In genomic region chr4:169492436-169493163, GRCh38 we compare ENCODE assay signal across 8 cellular contexts.
A peak's percentile ranks its signal among the peaks of the same experiment; 100 is the strongest.
DNase-seq lines count a peak whose midpoint lies in the region; ATAC-seq and TF ChIP-seq lines count a peak whose summit lies in the region.

No MANE protein-coding gene starts in this region.

- WGBS in endodermal cell (ENCODE audit: insufficient coverage in 1 of 2, insufficient read length in 1 of 2), 2 experiments, result 67 to 90% methylated on average over 8 to 10 of the region's 10 CpGs

- H3K27me3 Mint-ChIP-seq in endodermal cell (ENCODE audit: insufficient read depth), result no peaks in the 10 kb centered on the region
- no peaks in the 10 kb centered on the region for H3K27me3 Mint-ChIP-seq in nephron (ENCODE audit: low read depth)

- DNase-seq in Right ventricle myocardium superior, result no peak
- no peak for DNase-seq in right atrium auricular region (ENCODE audit: low spot score)
- peak; percentile 6 for DNase-seq in HS-5 (ENCODE audit: low read depth)
- DNase-seq in SKM-1 (lab: John Stamatoyannopoulos, UW; ENCODE audit: unreplicated experiment), result peak; percentile 19
- DNase-seq in endodermal cell, result peak; percentile 80
- no peak for DNase-seq in effector CD4-positive, alpha-beta T cell

- H3K36me3 ChIP-seq in right atrium auricular region (no peaks in the 10 kb centered on the region), endodermal cell (ENCODE audit: control insufficient read depth, insufficient read depth, low read length) (peaks cover 7% of the 10 kb centered on the region)

- peaks cover 0 to 11% of the 10 kb centered on the region in 2 donors for H3K9me3 ChIP-seq in right atrium auricular region
- H3K9me3 ChIP-seq in endodermal cell (ENCODE audit: control insufficient read depth, low read length), result peaks cover 23% of the 10 kb centered on the region

- H3K27ac Mint-ChIP-seq in endodermal cell (no peak overlapping the region), nephron (no peak overlapping the region)

- H3K36me3 Mint-ChIP-seq in endodermal cell (ENCODE audit: low read depth) (peaks cover 29% of the 10 kb centered on the region), nephron (ENCODE audit: low read depth) (peaks cover 48% of the 10 kb centered on the region)

- H3K4me3 ChIP-seq in right atrium auricular region, result no peak overlapping the region
- no peak overlapping the region for H3K4me3 ChIP-seq in endodermal cell (ENCODE audit: low read length)

- no peak overlapping the region for H3K27ac ChIP-seq in right atrium auricular region
- no peak overlapping the region for H3K27ac ChIP-seq in endodermal cell (ENCODE audit: low read depth, low read length)

- intact Hi-C loops in Right ventricle myocardium superior (cut with DNase I), result no loop called here

- H3K9me3 Mint-ChIP-seq in endodermal cell (peaks cover 34% of the 10 kb centered on the region), nephron (peaks cover 33% of the 10 kb centered on the region)

- no peak overlapping the region for H3K9ac ChIP-seq in endodermal cell (ENCODE audit: extremely low read depth, low read length, poor library complexity, severe bottlenecking)

- no peak overlapping the region for H3K4me3 Mint-ChIP-seq in endodermal cell
- H3K4me3 Mint-ChIP-seq in nephron, result no peak overlapping the region

- H3K4me1 Mint-ChIP-seq in endodermal cell, result no peaks in the 10 kb centered on the region
- no peaks in the 10 kb centered on the region for H3K4me1 Mint-ChIP-seq in nephron

- TF ChIP-seq CTCF in right atrium auricular region (IDR thresholded peaks at IDR 0.05) (peak in 1 of 2 donors; percentile 71), endodermal cell (conservative IDR thresholded peaks at IDR 0.05) (peak; percentile 84), nephron (IDR thresholded peaks at IDR 0.05; ENCODE audit: unreplicated experiment in 3 of 3) (peak; percentile 41 to 50 (median 43))

- ATAC-seq in Right ventricle myocardium superior (ENCODE audit: poor library complexity) (peak; percentile 67), GM21528 (IDR thresholded peaks at IDR 0.05; ENCODE audit: low FRiP score, unreplicated experiment) (no peak)

- H3K4me1 ChIP-seq in right atrium auricular region, result no peaks in the 10 kb centered on the region
- no peaks in the 10 kb centered on the region for H3K4me1 ChIP-seq in endodermal cell (ENCODE audit: control insufficient read depth, insufficient read depth, low read length)

- H3K27me3 ChIP-seq in right atrium auricular region (no peaks in the 10 kb centered on the region), endodermal cell (ENCODE audit: control insufficient read depth, insufficient read depth, low read length, poor library complexity, severe bottlenecking) (no peaks in the 10 kb centered on the region)

Comparison
In these comparisons a context has a peak if more than half of its experiments do, and no peak if none do; other contexts are left out.
1. DNase-seq: peak in HS-5 (single experiment), SKM-1 (single experiment) and endodermal cell (single experiment); none in Right ventricle myocardium superior (single experiment), right atrium auricular region (single experiment) and effector CD4-positive, alpha-beta T cell (single experiment).